8 cellular contexts compared by ENCODE assay signal in the genomic region with DNA sequence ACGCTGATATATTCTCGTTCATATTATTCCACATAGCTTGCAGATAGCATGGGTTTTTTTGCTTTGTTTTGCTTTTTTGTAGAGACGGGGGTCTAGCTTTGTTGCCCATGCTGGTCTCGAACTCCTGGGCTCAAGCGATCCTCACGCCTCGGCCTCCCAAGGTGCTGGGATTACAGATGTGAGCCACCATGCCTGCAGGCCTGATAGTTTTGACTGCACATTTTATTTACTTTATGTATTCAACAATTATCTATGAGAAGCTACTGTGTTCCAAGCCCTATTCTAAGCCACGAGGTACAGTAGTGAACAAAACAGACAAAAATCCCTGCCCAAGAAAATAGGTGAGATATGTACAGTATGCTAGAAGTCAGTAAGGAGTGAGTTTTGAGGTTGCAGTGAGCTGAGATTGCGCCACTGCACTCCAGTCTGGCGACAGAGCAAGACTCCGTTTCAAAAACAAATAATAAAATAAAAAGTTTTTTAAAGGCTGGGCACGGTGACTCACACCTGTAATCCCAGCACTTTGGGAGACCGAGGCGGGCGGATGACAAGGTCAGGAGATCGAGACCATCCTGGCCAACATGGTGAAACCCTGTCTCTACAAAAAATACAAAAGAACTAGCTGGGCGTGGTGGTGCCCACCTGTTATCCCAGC. TPM values are rescaled to one million over a fixed set of nuclear protein-coding genes. Genes with fewer than 3 reads are reported as not detected.
DNase-seq lines count a peak whose midpoint lies in the region; ATAC-seq and TF ChIP-seq lines count a peak whose summit lies in the region.
"Not testable (repeated sequence)": the region's sequence is repeated elsewhere in the genome, so short reads cannot be mapped to it uniquely, and the experiment has no call there.

No MANE protein-coding gene starts in this region.

- not testable (repeated sequence) for H3K27me3 ChIP-seq in BLaER1; SJSA1 (replicated peaks); dorsolateral prefrontal cortex; iPS-18a (ENCODE audit: control insufficient read depth, insufficient read depth, low read length)

- not testable (repeated sequence) for DNase-seq in SJSA1 (ENCODE audit: low read depth in 1 of 2, low spot score in 2 of 2); activated naive CD4-positive, alpha-beta T cell treated with anti-CD3 and anti-CD28 coated beads, Interleukin-2, amount 50 U/mL, for 72 hours (ENCODE audit: low spot score in 2 of 2)
- peak in 1 of 10 donors; percentile 17 for DNase-seq in dorsolateral prefrontal cortex
- DNase-seq in natural killer cell treated with Interleukin-12 subunit alpha and Interleukin-12 subunit beta and Interleukin-15 and Interleukin-18, amount 100 ng/mL, for 72 hours (ENCODE audit: low spot score): peak; percentile 40

- intact Hi-C loops in dorsolateral prefrontal cortex (cut with DNase I): loop anchor here (1.0 to 2.0 kb wide), 3 partner anchors 33 to 69 kb away; no protein-coding TSS in a partner anchor

- peak overlapping the region in 2 of 3 donors; percentile 59 to 89 for H3K27ac Mint-ChIP-seq in IgD-negative memory B cell
- peak overlapping the region; percentile 96 to 97 for H3K27ac Mint-ChIP-seq in activated naive CD4-positive, alpha-beta T cell treated with anti-CD3 and anti-CD28 coated beads, Interleukin-2, amount 50 U/mL, for 72 hours
- peak overlapping the region; percentile 93 to 94 for H3K27ac Mint-ChIP-seq in natural killer cell treated with Interleukin-12 subunit alpha and Interleukin-12 subunit beta and Interleukin-15 and Interleukin-18, amount 100 ng/mL, for 72 hours
- H3K27ac Mint-ChIP-seq in stimulated activated naive CD8-positive, alpha-beta T cell treated with anti-CD3 and anti-CD28 coated beads, Interleukin-15, Interleukin-2, amounts not matched to agents 100 ng/mL and 50 ng/mL, for 24 hours: peak overlapping the region; percentile 85

- H3K27ac ChIP-seq in BLaER1 (peak overlapping the region; percentile 98), SJSA1 (peak overlapping the region; percentile 99), dorsolateral prefrontal cortex (peak overlapping the region; percentile 88 to 100 (median 98)), iPS-18a (ENCODE audit: low read length) (peak overlapping the region; percentile 95)

- peaks cover 20% of the 10 kb centered on the region for H3K36me3 ChIP-seq in BLaER1
- H3K36me3 ChIP-seq in SJSA1: peaks cover 37% of the 10 kb centered on the region
- peaks cover 20% of the 10 kb centered on the region for H3K36me3 ChIP-seq in iPS-18a (ENCODE audit: control insufficient read depth, low read depth, low read length)

- H3K9ac ChIP-seq in BLaER1 (peak overlapping the region; percentile 99), iPS-18a (ENCODE audit: low read length) (peak overlapping the region; percentile 93)

- not testable (repeated sequence) for H3K9me3 Mint-ChIP-seq in IgD-negative memory B cell; activated naive CD4-positive, alpha-beta T cell treated with anti-CD3 and anti-CD28 coated beads, Interleukin-2, amount 50 U/mL, for 72 hours; natural killer cell treated with Interleukin-12 subunit alpha and Interleukin-12 subunit beta and Interleukin-15 and Interleukin-18, amount 100 ng/mL, for 72 hours; stimulated activated naive CD8-positive, alpha-beta T cell treated with anti-CD3 and anti-CD28 coated beads, Interleukin-15, Interleukin-2, amounts not matched to agents 100 ng/mL and 50 ng/mL, for 24 hours

- peak overlapping the region; percentile 88 for H3K4me2 ChIP-seq in BLaER1

- H3K4me3 Mint-ChIP-seq in IgD-negative memory B cell: peak overlapping the region; percentile 85 to 97 (median 94)
- peak overlapping the region; percentile 95 for H3K4me3 Mint-ChIP-seq in natural killer cell treated with Interleukin-12 subunit alpha and Interleukin-12 subunit beta and Interleukin-15 and Interleukin-18, amount 100 ng/mL, for 72 hours
- H3K4me3 Mint-ChIP-seq in stimulated activated naive CD8-positive, alpha-beta T cell treated with anti-CD3 and anti-CD28 coated beads, Interleukin-15, Interleukin-2, amounts not matched to agents 100 ng/mL and 50 ng/mL, for 24 hours: peak overlapping the region; percentile 79

- H3K4me3 ChIP-seq in BLaER1 (peak overlapping the region; percentile 92), dorsolateral prefrontal cortex (peak overlapping the region in 41 of 59 donors; percentile 64 to 100 (median 95)), iPS-18a (ENCODE audit: low read length) (peak overlapping the region; percentile 94)
- H3K4me3 ChIP-seq in SJSA1: not testable (repeated sequence)

- H3K27me3 Mint-ChIP-seq in IgD-negative memory B cell; natural killer cell treated with Interleukin-12 subunit alpha and Interleukin-12 subunit beta and Interleukin-15 and Interleukin-18, amount 100 ng/mL, for 72 hours; stimulated activated naive CD8-positive, alpha-beta T cell treated with anti-CD3 and anti-CD28 coated beads, Interleukin-15, Interleukin-2, amounts not matched to agents 100 ng/mL and 50 ng/mL, for 24 hours: not testable (repeated sequence)

- not testable (repeated sequence) for H3K9me3 ChIP-seq in BLaER1; SJSA1 (replicated peaks); iPS-18a (ENCODE audit: control insufficient read depth, low read depth, low read length)

- H3K4me1 Mint-ChIP-seq in IgD-negative memory B cell: peaks cover 33 to 36% (median 33%) of the 10 kb centered on the region in 3 donors
- peaks cover 32 to 38% of the 10 kb centered on the region in 2 donors for H3K4me1 Mint-ChIP-seq in natural killer cell treated with Interleukin-12 subunit alpha and Interleukin-12 subunit beta and Interleukin-15 and Interleukin-18, amount 100 ng/mL, for 72 hours (ENCODE audit: low read depth in 2 of 2)
- peaks cover 48% of the 10 kb centered on the region for H3K4me1 Mint-ChIP-seq in stimulated activated naive CD8-positive, alpha-beta T cell treated with anti-CD3 and anti-CD28 coated beads, Interleukin-15, Interleukin-2, amounts not matched to agents 100 ng/mL and 50 ng/mL, for 24 hours (ENCODE audit: low read depth)

- not testable (repeated sequence) for TF ChIP-seq CTCF in dorsolateral prefrontal cortex (IDR thresholded peaks at IDR 0.05 in 54 of 56, conservative IDR thresholded peaks at IDR 0.05 in 2 of 56; ENCODE audit: low read depth in 1 of 56, partially characterized antibody in 56 of 56)

- not testable (repeated sequence) for ATAC-seq in activated naive CD4-positive, alpha-beta T cell treated with anti-CD3 and anti-CD28 coated beads, Interleukin-2, amount 50 U/mL, for 72 hours; natural killer cell treated with Interleukin-12 subunit alpha and Interleukin-12 subunit beta and Interleukin-15 and Interleukin-18, amount 100 ng/mL, for 72 hours

- not testable (repeated sequence) for H3K36me3 Mint-ChIP-seq in IgD-negative memory B cell
- H3K36me3 Mint-ChIP-seq in activated naive CD4-positive, alpha-beta T cell treated with anti-CD3 and anti-CD28 coated beads, Interleukin-2, amount 50 U/mL, for 72 hours: peaks cover 24 to 30% of the 10 kb centered on the region in 2 donors
- H3K36me3 Mint-ChIP-seq in natural killer cell treated with Interleukin-12 subunit alpha and Interleukin-12 subunit beta and Interleukin-15 and Interleukin-18, amount 100 ng/mL, for 72 hours: peaks cover 17% of the 10 kb centered on the region
- H3K36me3 Mint-ChIP-seq in stimulated activated naive CD8-positive, alpha-beta T cell treated with anti-CD3 and anti-CD28 coated beads, Interleukin-15, Interleukin-2, amounts not matched to agents 100 ng/mL and 50 ng/mL, for 24 hours (ENCODE audit: low read depth): peaks cover 30% of the 10 kb centered on the region

- peaks cover 36% of the 10 kb centered on the region for H4K20me1 ChIP-seq in BLaER1

- H3K4me1 ChIP-seq in BLaER1 (peaks cover 48% of the 10 kb centered on the region), SJSA1 (replicated peaks) (peaks cover 36% of the 10 kb centered on the region), iPS-18a (ENCODE audit: control insufficient read depth, low read depth, low read length) (peaks cover 27% of the 10 kb centered on the region)

RNA-seq across cellular contexts. Expression of gene YWHAG, which starts 1.3 kb away (rescaled TPM):
- polyA plus RNA-seq in IgD-negative memory B cell: 3.5 TPM
- total RNA-seq in SJSA1 (2014; rRNA removed; shearing (Covaris generic)): 67.0 and 76.1 TPM in 2 replicates
- 100 to 1,000 TPM; 103 to 143 TPM for total RNA-seq in activated naive CD4-positive, alpha-beta T cell treated with anti-CD3 and anti-CD28 coated beads, Interleukin-2, amount 50 U/mL, for 72 hours
- 100 to 1,000 TPM; 221 to 937 (median 675) TPM for total RNA-seq in dorsolateral prefrontal cortex
- 100 to 1,000 TPM; 115 to 154 TPM for total RNA-seq in natural killer cell treated with Interleukin-12 subunit alpha and Interleukin-12 subunit beta and Interleukin-15 and Interleukin-18, amount 100 ng/mL, for 72 hours

RNA-seq across cellular contexts. Expression of gene SSC4D, which starts 49.4 kb away (rescaled TPM):
- polyA plus RNA-seq in IgD-negative memory B cell: not detected
- 0.34 TPM in 1 of 2 replicates, not detected in the other for total RNA-seq in SJSA1 (2014; rRNA removed; shearing (Covaris generic))
- total RNA-seq in activated naive CD4-positive, alpha-beta T cell treated with anti-CD3 and anti-CD28 coated beads, Interleukin-2, amount 50 U/mL, for 72 hours: under 1 TPM; 0.61 to 0.62 TPM
- 1 to 10 TPM in 93 of 120 experiments, under 1 TPM in 27; 0.35 to 3.7 (median 1.3) TPM for total RNA-seq in dorsolateral prefrontal cortex
- under 1 TPM; 0.24 to 0.47 TPM for total RNA-seq in natural killer cell treated with Interleukin-12 subunit alpha and Interleukin-12 subunit beta and Interleukin-15 and Interleukin-18, amount 100 ng/mL, for 72 hours

RNA-seq across cellular contexts. Expression of gene HSPB1, which starts 57.6 kb away (rescaled TPM):
- polyA plus RNA-seq in IgD-negative memory B cell: 76.4 TPM
- 119 and 221 TPM in 2 replicates for total RNA-seq in SJSA1 (2014; rRNA removed; shearing (Covaris generic))
- total RNA-seq in activated naive CD4-positive, alpha-beta T cell treated with anti-CD3 and anti-CD28 coated beads, Interleukin-2, amount 50 U/mL, for 72 hours: 10 to 100 TPM; 42.5 to 78.1 TPM
- total RNA-seq in dorsolateral prefrontal cortex: 1,000 to 10,000 TPM in 8 of 120 experiments, 100 to 1,000 TPM in 110, 10 to 100 TPM in 2; 98.5 to 2,404 (median 228) TPM
- 10 to 100 TPM; 13.3 to 30.3 TPM for total RNA-seq in natural killer cell treated with Interleukin-12 subunit alpha and Interleukin-12 subunit beta and Interleukin-15 and Interleukin-18, amount 100 ng/mL, for 72 hours
